9 cellular contexts compared by ENCODE assay signal in the genomic region with DNA sequence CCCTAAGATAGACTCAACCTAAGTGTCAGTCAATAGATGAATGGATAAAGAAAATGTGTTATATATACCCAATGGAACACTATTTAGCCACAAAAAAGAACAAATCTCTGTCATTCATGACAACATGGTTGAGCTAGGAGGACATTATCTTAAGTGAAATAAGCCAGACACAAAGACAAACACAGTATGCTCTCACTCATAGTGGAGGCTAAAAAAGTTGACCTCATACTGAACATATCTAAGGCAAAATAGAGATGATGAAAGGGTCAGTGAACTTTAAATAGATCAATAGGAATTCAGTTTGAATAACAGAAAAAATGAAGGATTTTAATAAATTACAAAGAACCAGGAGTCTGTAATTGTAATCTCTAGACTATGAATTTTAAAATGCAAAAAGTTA.
"Had no signal": no experiment of that assay in that cellular context is flagged by ENCODE, and none has a peak within 500 bp of the region (broad histone marks: within the 10 kb centered on the region; RNA-seq: fewer than 3 reads in every experiment).

No MANE protein-coding gene starts in this region.

- H3K27ac ChIP-seq: HL-60 had no signal

- H3K9me3 ChIP-seq: HAP-1 had no signal

- DNase-seq: H7, HFFc6, IMR-90, KG1 had no signal

- H3K9me3 Mint-ChIP-seq: GM23338 had no signal

- ATAC-seq: GM23338, HCT116, K562 had no signal

- H3K27ac Mint-ChIP-seq: GM23338, HFFc6 had no signal

- H3K36me3 ChIP-seq: HAP-1 had no signal

- H3K4me2 ChIP-seq: GM23338 had no signal

- H2AFZ ChIP-seq: GM23338 had no signal

- H3K4me3 ChIP-seq: GM23338, HAP-1, K562 had no signal

- H3K4me1 Mint-ChIP-seq: GM23338 had no signal

- FAIRE-seq: K562 had no signal

- H3K4me3 Mint-ChIP-seq: GM23338, HFFc6 had no signal

- H3K4me1 ChIP-seq: HAP-1 had no signal
